1 cellular context compared by ENCODE assay signal in the genomic region with DNA sequence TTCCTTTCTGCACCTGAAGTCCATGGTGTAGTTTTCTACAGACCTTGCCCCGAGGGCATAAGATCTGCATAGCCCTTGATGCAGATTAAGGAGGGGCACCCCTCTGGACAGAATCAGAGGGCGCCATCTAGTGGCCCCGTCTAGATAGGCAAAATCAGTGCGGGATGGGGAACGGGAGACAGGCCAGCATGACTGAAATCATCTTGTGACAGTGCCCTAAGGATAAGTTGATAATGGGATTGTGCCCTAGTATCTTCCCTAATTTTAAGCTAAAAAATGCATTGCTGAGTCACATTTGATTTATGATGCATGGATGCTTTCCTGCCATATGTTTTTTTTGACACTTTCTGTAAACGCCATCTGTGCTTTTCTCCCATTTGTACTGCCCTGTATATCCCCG.
TF ChIP-seq lines count a peak whose summit lies in the region.

No MANE protein-coding gene starts in this region.

TF ChIP-seq in HepG2, 621 proteins besides CTCF, POLR2A, EP300 and RAD21 (continued from another document):
- 0 out of 2 replicates have a peak, but pooled peaks have one; percentile 30 for TF ChIP-seq KLF12 (CRISPR knock-in tag; IDR thresholded peaks at IDR 0.05; ENCODE audit: borderline replicate concordance)
- 0 out of 2 replicates have a peak, but pooled peaks have one; percentile 16 for TF ChIP-seq RXRB (CRISPR knock-in tag; IDR thresholded peaks at IDR 0.05; ENCODE audit: borderline replicate concordance)
- TF ChIP-seq MXD4 (CRISPR knock-in tag; IDR thresholded peaks at IDR 0.05) = 0 out of 2 replicates have a peak, but pooled peaks have one; percentile 22
- 0 out of 2 replicates have a peak, but pooled peaks have one; percentile 30 for TF ChIP-seq HDAC2 (CRISPR knock-in tag; IDR thresholded peaks at IDR 0.05)
- TF ChIP-seq NR1H2 (CRISPR knock-in tag; IDR thresholded peaks at IDR 0.05; ENCODE audit: borderline replicate concordance, low read depth) = no peak
- peak; percentile 80 for TF ChIP-seq XRCC5 (optimal IDR thresholded peaks at IDR 0.05; ENCODE audit: low read length)
- TF ChIP-seq, protein P1, sequence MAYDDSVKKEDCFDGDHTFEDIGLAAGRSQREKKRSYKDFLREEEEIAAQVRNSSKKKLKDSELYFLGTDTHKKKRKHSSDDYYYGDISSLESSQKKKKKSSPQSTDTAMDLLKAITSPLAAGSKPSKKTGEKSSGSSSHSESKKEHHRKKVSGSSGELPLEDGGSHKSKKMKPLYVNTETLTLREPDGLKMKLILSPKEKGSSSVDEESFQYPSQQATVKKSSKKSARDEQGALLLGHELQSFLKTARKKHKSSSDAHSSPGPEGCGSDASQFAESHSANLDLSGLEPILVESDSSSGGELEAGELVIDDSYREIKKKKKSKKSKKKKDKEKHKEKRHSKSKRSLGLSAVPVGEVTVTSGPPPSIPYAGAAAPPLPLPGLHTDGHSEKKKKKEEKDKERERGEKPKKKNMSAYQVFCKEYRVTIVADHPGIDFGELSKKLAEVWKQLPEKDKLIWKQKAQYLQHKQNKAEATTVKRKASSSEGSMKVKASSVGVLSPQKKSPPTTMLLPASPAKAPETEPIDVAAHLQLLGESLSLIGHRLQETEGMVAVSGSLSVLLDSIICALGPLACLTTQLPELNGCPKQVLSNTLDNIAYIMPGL (CRISPR knock-in tag; IDR thresholded peaks at IDR 0.05; ENCODE audit: borderline replicate concordance in 1 of 2, low read depth in 1 of 2) = peak in 1 of 2 experiments; percentile 61; a peak in 1 of 4 replicates
- no peak for TF ChIP-seq ZNF138 (CRISPR knock-in tag; IDR thresholded peaks at IDR 0.05; ENCODE audit: low read depth)
- TF ChIP-seq STAG1 (CRISPR knock-in tag; IDR thresholded peaks at IDR 0.05) = peak; percentile 81
- no peak for TF ChIP-seq ZNF776 (CRISPR knock-in tag; IDR thresholded peaks at IDR 0.05)
- peak; percentile 34; the same call in 1 of the 2 replicates for TF ChIP-seq ZNF232 (CRISPR knock-in tag; IDR thresholded peaks at IDR 0.05; ENCODE audit: borderline replicate concordance)
- TF ChIP-seq ZNF331 (CRISPR knock-in tag; IDR thresholded peaks at IDR 0.05) = 0 out of 2 replicates have a peak, but pooled peaks have one; percentile 38
- no peak for TF ChIP-seq FOXP1 (IDR thresholded peaks at IDR 0.05)
- TF ChIP-seq FOXP1 (CRISPR knock-in tag; IDR thresholded peaks at IDR 0.05) = no peak
- 0 out of 2 replicates have a peak, but pooled peaks have one; percentile 26 for TF ChIP-seq THAP11 (CRISPR knock-in tag; IDR thresholded peaks at IDR 0.05)
- TF ChIP-seq YEATS4 (CRISPR knock-in tag; IDR thresholded peaks at IDR 0.05; ENCODE audit: borderline replicate concordance) = no peak
- TF ChIP-seq SMC3 (IDR thresholded peaks at IDR 0.05; ENCODE audit: low read length) = peak; percentile 55; the same call in 1 of the 2 replicates
- TF ChIP-seq CHD2 (IDR thresholded peaks at IDR 0.05; ENCODE audit: low read depth, low read length) = no peak
- TF ChIP-seq ZNF572 (CRISPR knock-in tag; IDR thresholded peaks at IDR 0.05) = no peak
- no peak for TF ChIP-seq ZNF75D (CRISPR knock-in tag; IDR thresholded peaks at IDR 0.05; ENCODE audit: borderline replicate concordance)
- no peak for TF ChIP-seq KLF15 (CRISPR knock-in tag; IDR thresholded peaks at IDR 0.05; ENCODE audit: borderline replicate concordance)
